In genomic region chr1:104987210-104987609, GRCh38 we compare ENCODE assay signal across 14 cellular contexts.
DNase-seq lines count a peak whose midpoint lies in the region; ATAC-seq and TF ChIP-seq lines count a peak whose summit lies in the region.
"Had no signal": no experiment of that assay in that cellular context is flagged by ENCODE, and none has a peak within 500 bp of the region (broad histone marks: within the 10 kb centered on the region; RNA-seq: fewer than 3 reads in every experiment).

No MANE protein-coding gene starts in this region.

- H3K36me3 Mint-ChIP-seq in activated CD8-positive, alpha-beta T cell treated with anti-CD3 and anti-CD28 coated beads for 36 hours (ENCODE audit: low read depth): no peaks in the 10 kb centered on the region
- H3K36me3 Mint-ChIP-seq: stimulated activated naive B cell treated with anti-CD40 and anti-IgM and Interleukin-4, amounts not matched to agents 10 μg/mL and 1 μg/mL and 100 μg/mL, for 72 hours had no signal

- no peak overlapping the region for H3K4me2 ChIP-seq in SK-N-SH

- WGBS in transverse colon (ENCODE audit: low coverage in 1 of 2), 2 donors: 36 to 63% methylated on average over 1 of the region's 1 CpG
- WGBS in SK-N-SH (ENCODE audit: low lambda C conversion rate): 67% methylated on average over 1 of the region's 1 CpG

- H3K4me1 ChIP-seq in transverse colon (no peaks in the 10 kb centered on the region), SK-N-SH (ENCODE audit: control insufficient read depth in 1 of 2, insufficient read depth in 2 of 2, low read depth in 1 of 2, low read length in 1 of 2) (no peaks in the 10 kb centered on the region)

- H3K9ac ChIP-seq in SK-N-SH: no peak overlapping the region

- DNase-seq in transverse colon (no peak), COR-L47 (lab: John Stamatoyannopoulos, UW) (no peak), SK-N-SH (no peak)
- no peak for DNase-seq in activated CD8-positive, alpha-beta T cell treated with anti-CD3 and anti-CD28 coated beads for 36 hours
- DNase-seq: activated CD4-positive, alpha-beta T cell treated with anti-CD3 and anti-CD28 coated beads, Interleukin-2, amount 10 ng/mL, durations not matched to agents 24 days and 14 days; cortex of kidney; NCI-H1048; NCI-H774; stimulated activated naive B cell treated with anti-CD40 and anti-IgM and Interleukin-4, amounts not matched to agents 10 μg/mL and 1 μg/mL and 100 μg/mL, for 72 hours had no signal

- peaks cover 0 to 3% of the 10 kb centered on the region in 2 donors for H3K9me3 ChIP-seq in transverse colon
- peaks cover 6% of the 10 kb centered on the region; the same call in 1 of the 2 replicates for H3K9me3 ChIP-seq in SK-N-SH
- H3K9me3 ChIP-seq: neutrophil had no signal

- H3K27ac Mint-ChIP-seq in activated CD8-positive, alpha-beta T cell treated with anti-CD3 and anti-CD28 coated beads for 36 hours: no peak overlapping the region
- H3K27ac Mint-ChIP-seq: activated CD4-positive, alpha-beta T cell treated with anti-CD3 and anti-CD28 coated beads, Interleukin-2, amount 10 ng/mL, durations not matched to agents 24 days and 14 days; stimulated activated naive B cell treated with anti-CD40 and anti-IgM and Interleukin-4, amounts not matched to agents 10 μg/mL and 1 μg/mL and 100 μg/mL, for 72 hours had no signal

- H3K4me3 ChIP-seq in transverse colon (no peak overlapping the region), SK-N-SH (ENCODE audit: low read depth in 2 of 2, low read length in 1 of 2) (no peak overlapping the region)

- TF ChIP-seq CTCF in transverse colon (IDR thresholded peaks at IDR 0.05) (no peak), SK-N-SH (IDR thresholded peaks at IDR 0.05) (no peak)
- no peak for TF ChIP-seq CTCF in activated CD8-positive, alpha-beta T cell treated with anti-CD3 and anti-CD28 coated beads for 36 hours (IDR thresholded peaks at IDR 0.05)

- no peaks in the 10 kb centered on the region for H3F3A ChIP-seq in SK-N-SH (replicated peaks; ENCODE audit: insufficient read depth)

- POLR2A ChIA-PET in SK-N-SH (lab: Yijun Ruan, JAX): no interaction called here
- POLR2A ChIA-PET in activated CD8-positive, alpha-beta T cell treated with anti-CD3 and anti-CD28 coated beads for 36 hours (lab: Charles Lee): no interaction called here

- in situ Hi-C loops in transverse colon (cut with MboI; ENCODE audit: low pct_ligation_motif_present in 1 of 4, low pct_unique_long_range_greater_than_20kb in 1 of 4, low sequenced_read_pairs in 3 of 4): no loop called here

- H3K36me3 ChIP-seq in transverse colon (no peaks in the 10 kb centered on the region), SK-N-SH (replicated peaks in 1 of 2; ENCODE audit: control insufficient read depth in 1 of 2, insufficient read depth in 2 of 2, low read length in 1 of 2) (no peaks in the 10 kb centered on the region)
- H3K36me3 ChIP-seq: neutrophil had no signal

- TF ChIP-seq EP300 in transverse colon (IDR thresholded peaks at IDR 0.05; ENCODE audit: low read depth): no peak
- TF ChIP-seq EP300 in SK-N-SH (IDR thresholded peaks at IDR 0.05; ENCODE audit: borderline replicate concordance in 1 of 2, low read depth in 1 of 2, low read length in 1 of 2): no peak

- no peaks in the 10 kb centered on the region for H3K4me1 Mint-ChIP-seq in activated CD8-positive, alpha-beta T cell treated with anti-CD3 and anti-CD28 coated beads for 36 hours (ENCODE audit: low read depth)
- H3K4me1 Mint-ChIP-seq: activated CD4-positive, alpha-beta T cell treated with anti-CD3 and anti-CD28 coated beads, Interleukin-2, amount 10 ng/mL, durations not matched to agents 24 days and 14 days; stimulated activated naive B cell treated with anti-CD40 and anti-IgM and Interleukin-4, amounts not matched to agents 10 μg/mL and 1 μg/mL and 100 μg/mL, for 72 hours had no signal

- H4K20me1 ChIP-seq in SK-N-SH (ENCODE audit: insufficient read depth): no peaks in the 10 kb centered on the region

- CTCF ChIA-PET in SK-N-SH (lab: Yijun Ruan, JAX): no interaction called here
- CTCF ChIA-PET in activated CD8-positive, alpha-beta T cell treated with anti-CD3 and anti-CD28 coated beads for 36 hours (lab: Charles Lee): interaction anchor here (0.8 kb wide), 1 partner anchor 111 kb away, joined by 3 read pairs; no protein-coding TSS in a partner anchor

- H3K27ac ChIP-seq in transverse colon: no peak overlapping the region
- H3K27ac ChIP-seq in SK-N-SH (ENCODE audit: low read depth in 2 of 2, low read length in 1 of 2): no peak overlapping the region
- H3K27ac ChIP-seq: neutrophil had no signal

- no peak overlapping the region for H3K4me3 Mint-ChIP-seq in activated CD8-positive, alpha-beta T cell treated with anti-CD3 and anti-CD28 coated beads for 36 hours
- H3K4me3 Mint-ChIP-seq: activated CD4-positive, alpha-beta T cell treated with anti-CD3 and anti-CD28 coated beads, Interleukin-2, amount 10 ng/mL, durations not matched to agents 24 days and 14 days; stimulated activated naive B cell treated with anti-CD40 and anti-IgM and Interleukin-4, amounts not matched to agents 10 μg/mL and 1 μg/mL and 100 μg/mL, for 72 hours had no signal

- no peaks in the 10 kb centered on the region for H3K27me3 Mint-ChIP-seq in activated CD8-positive, alpha-beta T cell treated with anti-CD3 and anti-CD28 coated beads for 36 hours
- H3K27me3 Mint-ChIP-seq: activated CD4-positive, alpha-beta T cell treated with anti-CD3 and anti-CD28 coated beads, Interleukin-2, amount 10 ng/mL, durations not matched to agents 24 days and 14 days; stimulated activated naive B cell treated with anti-CD40 and anti-IgM and Interleukin-4, amounts not matched to agents 10 μg/mL and 1 μg/mL and 100 μg/mL, for 72 hours had no signal

- no peak for TF ChIP-seq RAD21 in SK-N-SH (IDR thresholded peaks at IDR 0.05; ENCODE audit: low read length)

- no peaks in the 10 kb centered on the region for H3K9me2 ChIP-seq in SK-N-SH

- H3K27me3 ChIP-seq in transverse colon (no peaks in the 10 kb centered on the region), SK-N-SH (ENCODE audit: insufficient read depth) (no peaks in the 10 kb centered on the region)
- H3K27me3 ChIP-seq: neutrophil had no signal

- H2AFZ ChIP-seq in SK-N-SH (ENCODE audit: low read depth): no peak overlapping the region

- no peaks in the 10 kb centered on the region for H3K79me2 ChIP-seq in SK-N-SH (ENCODE audit: insufficient read depth)

- intact Hi-C loops in transverse colon (cut with DNase I; ENCODE audit: low total_unique reads): no loop called here
- intact Hi-C loops in activated CD8-positive, alpha-beta T cell treated with anti-CD3 and anti-CD28 coated beads for 36 hours (cut with micrococcal nuclease): no loop called here

- TF ChIP-seq POLR2A in transverse colon (IDR thresholded peaks at IDR 0.05): no peak

- H3K9me3 Mint-ChIP-seq in activated CD8-positive, alpha-beta T cell treated with anti-CD3 and anti-CD28 coated beads for 36 hours: peaks cover 20% of the 10 kb centered on the region

- peak; percentile 100 for ATAC-seq in GM18498 (IDR thresholded peaks at IDR 0.05; ENCODE audit: unreplicated experiment)
- peak; percentile 99 for ATAC-seq in GM19455 (IDR thresholded peaks at IDR 0.05; ENCODE audit: unreplicated experiment)
- ATAC-seq in HG02840 (IDR thresholded peaks at IDR 0.05; ENCODE audit: low FRiP score, unreplicated experiment): peak; percentile 95
- ATAC-seq in HG03469 (IDR thresholded peaks at IDR 0.05; ENCODE audit: unreplicated experiment): peak; percentile 98
- ATAC-seq in activated CD8-positive, alpha-beta T cell treated with anti-CD3 and anti-CD28 coated beads for 36 hours: no peak
- ATAC-seq: stimulated activated naive B cell treated with anti-CD40 and anti-IgM and Interleukin-4, amounts not matched to agents 10 μg/mL and 1 μg/mL and 100 μg/mL, for 72 hours had no signal

TF ChIP-seq in SK-N-SH, 30 proteins besides CTCF, POLR2A, EP300 and RAD21:
- TF ChIP-seq JUND (IDR thresholded peaks at IDR 0.05) (no peak), MEF2A (IDR thresholded peaks at IDR 0.05; ENCODE audit: borderline replicate concordance, low read depth) (no peak), IRF3 (IDR thresholded peaks at IDR 0.05; ENCODE audit: low read depth, low read length) (no peak), FOSL2 (IDR thresholded peaks at IDR 0.05; ENCODE audit: borderline replicate concordance, low read depth) (no peak), CHD2 (IDR thresholded peaks at IDR 0.05; ENCODE audit: low read length, partially characterized antibody) (no peak), EZH2phosphoT487 (IDR thresholded peaks at IDR 0.05; ENCODE audit: borderline replicate concordance, low read depth) (no peak), RXRA (IDR thresholded peaks at IDR 0.05; ENCODE audit: borderline replicate concordance, low read depth) (no peak), POLR2AphosphoS5 (IDR thresholded peaks at IDR 0.05; ENCODE audit: low read depth, low read length) (no peak), ELF1 (IDR thresholded peaks at IDR 0.05) (no peak), NRF1 (IDR thresholded peaks at IDR 0.05; ENCODE audit: low read depth, low read length) (no peak), TEAD4 (IDR thresholded peaks at IDR 0.05; ENCODE audit: borderline replicate concordance, insufficient read depth) (no peak), GABPA (IDR thresholded peaks at IDR 0.05; ENCODE audit: low read depth) (no peak), YY1 (IDR thresholded peaks at IDR 0.05; ENCODE audit: low read depth) (no peak), MXI1 (IDR thresholded peaks at IDR 0.05; ENCODE audit: low read depth, low read length) (no peak)
- TF ChIP-seq, protein P1, sequence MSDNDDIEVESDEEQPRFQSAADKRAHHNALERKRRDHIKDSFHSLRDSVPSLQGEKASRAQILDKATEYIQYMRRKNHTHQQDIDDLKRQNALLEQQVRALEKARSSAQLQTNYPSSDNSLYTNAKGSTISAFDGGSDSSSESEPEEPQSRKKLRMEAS (IDR thresholded peaks at IDR 0.05; ENCODE audit: low read depth): no peak
